Comparison of ENCODE assay signal across 15 cellular contexts in the genomic region with DNA sequence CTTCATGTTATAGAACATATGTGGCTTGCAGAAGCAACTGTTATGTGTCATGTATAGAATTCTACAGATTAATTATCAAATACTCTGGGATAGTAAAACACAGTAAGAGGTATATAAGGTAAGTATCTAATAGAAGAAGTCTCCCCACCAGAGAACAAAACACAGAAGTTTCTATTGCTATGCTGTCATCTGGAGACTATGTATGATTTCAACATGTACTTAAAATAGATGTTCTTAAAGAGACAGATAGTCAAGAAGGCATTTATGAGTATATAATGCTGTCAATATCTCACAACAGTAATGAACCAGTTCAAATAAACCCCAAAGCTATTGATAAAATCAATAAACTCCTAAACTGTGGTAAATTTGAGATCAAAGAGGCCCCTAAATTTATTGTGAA. TPM values are rescaled to one million over a fixed set of nuclear protein-coding genes. Genes with fewer than 3 reads are reported as not detected.
A peak's percentile ranks its signal among the peaks of the same experiment; 100 is the strongest.
DNase-seq lines count a peak whose midpoint lies in the region; ATAC-seq and TF ChIP-seq lines count a peak whose summit lies in the region.
"Had no signal": no experiment of that assay in that cellular context is flagged by ENCODE, and none has a peak within 500 bp of the region (broad histone marks: within the 10 kb centered on the region; RNA-seq: fewer than 3 reads in every experiment).

No MANE protein-coding gene starts in this region.

- H3K36me3 ChIP-seq in adipocyte (ENCODE audit: control insufficient read depth, insufficient read depth, low read length, severe bottlenecking), result peaks cover 45% of the 10 kb centered on the region

- TF ChIP-seq CTCF in natural killer cell (IDR thresholded peaks at IDR 0.05), result no peak

- H3K4me3 ChIP-seq in adipocyte (ENCODE audit: low read length), result peak overlapping the region; percentile 63
- H3K4me3 ChIP-seq: BLaER1 treated with 17β-estradiol and CSF1 and Interleukin-3, amounts not matched to agents 10 nM and 100 nM; mucosa of descending colon had no signal

- peaks cover 7% of the 10 kb centered on the region for H3K36me3 Mint-ChIP-seq in natural killer cell

- no peaks in the 10 kb centered on the region for H3K27me3 ChIP-seq in adipocyte (replicated peaks; ENCODE audit: control insufficient read depth, insufficient read depth, low read length)
- H3K27me3 ChIP-seq: BLaER1 treated with 17β-estradiol and CSF1 and Interleukin-3, amounts not matched to agents 10 nM and 100 nM had no signal

- DNase-seq in AML-193 (lab: John Stamatoyannopoulos, UW), result peak; percentile 10 to 22
- peak; percentile 41 for DNase-seq in HCEC 1CT
- DNase-seq in adipocyte (ENCODE audit: low read depth), result peak; percentile 71
- DNase-seq in hepatic stellate cell (ENCODE audit: low spot score), result peak; percentile 37
- no peak for DNase-seq in natural killer cell
- DNase-seq in germinal center (ENCODE audit: low spot score), result no peak
- no peak for DNase-seq in NCI-H524 treated with DMSO at 0.1 percent for 48 hours (lab: John Stamatoyannopoulos, UW)
- DNase-seq in NCI-H1105 treated with DMSO at 0.1 percent for 48 hours (lab: John Stamatoyannopoulos, UW), result no peak
- DNase-seq: activated CD8-positive, alpha-beta memory T cell treated with anti-CD3 and anti-CD28 coated beads, Interleukin-2, amount 10 ng/mL, durations not matched to agents 7 days and 5 days; activated naive CD4-positive, alpha-beta T cell treated with anti-CD3 and anti-CD28 coated beads for 36 hours; mucosa of descending colon; NCI-H187; SHP77; stimulated activated naive CD4-positive, alpha-beta T cell treated with Interleukin-2 at 50 U/mL for 16 hours had no signal

- H3K27me3 Mint-ChIP-seq in natural killer cell (ENCODE audit: low read depth in 2 of 2), result no peaks in the 10 kb centered on the region
- H3K27me3 Mint-ChIP-seq: activated CD8-positive, alpha-beta memory T cell treated with anti-CD3 and anti-CD28 coated beads, Interleukin-2, amount 10 ng/mL, durations not matched to agents 7 days and 5 days had no signal

- intact Hi-C loops in natural killer cell (cut with micrococcal nuclease), result no loop called here

- peaks cover 0 to 4% of the 10 kb centered on the region in 2 donors for H3K4me1 Mint-ChIP-seq in natural killer cell
- H3K4me1 Mint-ChIP-seq: activated CD8-positive, alpha-beta memory T cell treated with anti-CD3 and anti-CD28 coated beads, Interleukin-2, amount 10 ng/mL, durations not matched to agents 7 days and 5 days had no signal

- H3K4me1 ChIP-seq in adipocyte (ENCODE audit: control insufficient read depth, insufficient read depth, low read length), result peaks cover 30% of the 10 kb centered on the region

- H3K4me3 Mint-ChIP-seq in natural killer cell, result no peak overlapping the region
- H3K4me3 Mint-ChIP-seq: activated CD8-positive, alpha-beta memory T cell treated with anti-CD3 and anti-CD28 coated beads, Interleukin-2, amount 10 ng/mL, durations not matched to agents 7 days and 5 days; activated naive CD4-positive, alpha-beta T cell treated with anti-CD3 and anti-CD28 coated beads for 36 hours had no signal

- H3K9ac ChIP-seq in adipocyte (ENCODE audit: low read length), result peak overlapping the region; percentile 5
- H3K9ac ChIP-seq: BLaER1 treated with 17β-estradiol and CSF1 and Interleukin-3, amounts not matched to agents 10 nM and 100 nM had no signal

- H3K9me3 Mint-ChIP-seq in natural killer cell, result no peaks in the 10 kb centered on the region
- H3K9me3 Mint-ChIP-seq: activated naive CD4-positive, alpha-beta T cell treated with anti-CD3 and anti-CD28 coated beads for 36 hours had no signal

- H3K9me3 ChIP-seq in adipocyte (ENCODE audit: control insufficient read depth, low read length), result no peaks in the 10 kb centered on the region
- H3K9me3 ChIP-seq: BLaER1 treated with 17β-estradiol and CSF1 and Interleukin-3, amounts not matched to agents 10 nM and 100 nM; mucosa of descending colon had no signal

- no peak for ATAC-seq in natural killer cell
- ATAC-seq: activated CD8-positive, alpha-beta memory T cell treated with anti-CD3 and anti-CD28 coated beads, Interleukin-2, amount 10 ng/mL, durations not matched to agents 7 days and 5 days; mucosa of descending colon had no signal

- H3K27ac Mint-ChIP-seq in natural killer cell, result no peak overlapping the region
- H3K27ac Mint-ChIP-seq: activated CD8-positive, alpha-beta memory T cell treated with anti-CD3 and anti-CD28 coated beads, Interleukin-2, amount 10 ng/mL, durations not matched to agents 7 days and 5 days; activated naive CD4-positive, alpha-beta T cell treated with anti-CD3 and anti-CD28 coated beads for 36 hours had no signal

RNA-seq across cellular contexts. Expression of gene ADCY10, which starts 8.1 kb away (rescaled TPM):
- total RNA-seq in natural killer cell, result under 1 TPM in 2 of 3 donors, not detected in 1; 0.42 to 1.00 TPM

RNA-seq across cellular contexts. Expression of gene DCAF6, which starts 14.5 kb away (rescaled TPM):
- total RNA-seq in natural killer cell, result 10 to 100 TPM; 21.8 to 31.8 (median 27.8) TPM

RNA-seq across cellular contexts. Expression of gene MPC2, which starts 14.8 kb away (rescaled TPM):
- total RNA-seq in natural killer cell, result 10 to 100 TPM; 33.1 to 47.4 (median 34.9) TPM

Comparison
In these comparisons a context has a peak if more than half of its experiments do, and no peak if none do; other contexts are left out.
1. DNase-seq: peak in AML-193 (2 of 2), HCEC 1CT (single experiment), adipocyte (single experiment) and hepatic stellate cell (single experiment); none in natural killer cell (single experiment), germinal center (single experiment), NCI-H524 treated with DMSO at 0.1 percent for 48 hours (single experiment) and NCI-H1105 treated with DMSO at 0.1 percent for 48 hours (single experiment).